25 cellular contexts compared by ENCODE assay signal in the genomic region with DNA sequence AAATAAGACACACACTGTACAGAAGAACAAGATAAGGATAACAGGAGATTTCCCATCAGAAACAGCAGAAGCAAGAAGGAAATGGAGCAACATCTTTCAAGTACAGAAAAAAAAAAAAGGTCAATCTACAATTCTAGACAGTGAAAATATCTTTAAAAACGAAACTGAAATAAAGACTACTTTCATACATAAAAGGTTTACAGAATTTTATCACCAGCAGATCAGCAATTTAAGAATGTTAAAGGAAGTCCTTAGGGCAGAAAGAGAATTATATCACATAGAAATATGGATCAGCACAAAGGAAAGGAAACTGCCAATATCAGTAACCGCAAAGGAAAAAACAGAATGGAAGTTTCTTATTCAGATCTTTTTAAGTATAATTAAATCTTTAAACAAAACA.
"Had no signal": no experiment of that assay in that cellular context is flagged by ENCODE, and none has a peak within 500 bp of the region (broad histone marks: within the 10 kb centered on the region; RNA-seq: fewer than 3 reads in every experiment).

No MANE protein-coding gene starts in this region.

- H3K4me2 ChIP-seq: smooth muscle cell had no signal

- H3K27ac ChIP-seq: left lung, lower lobe of right lung, ovary, right atrium auricular region, right lobe of liver, tibial nerve, uterus had no signal

- H3K9me3 ChIP-seq: left lung, lower lobe of right lung, ovary, right atrium auricular region, right lobe of liver, tibial nerve, uterus had no signal

- H3K4me3 Mint-ChIP-seq: mesothelial cell of epicardium; naive B cell; natural killer cell; stimulated activated memory B cell treated with anti-CD40 and anti-IgM and Interleukin-4, amounts not matched to agents 10 μg/mL and 1 μg/mL and 100 μg/mL, for 72 hours; stimulated activated naive CD8-positive, alpha-beta T cell treated with anti-CD3 and anti-CD28 coated beads, Interleukin-15, amount 100 ng/mL, for 72 hours; type B pancreatic cell had no signal

- H3K4me1 ChIP-seq: left lung, lower lobe of right lung, right atrium auricular region, right lobe of liver, tibial nerve, uterus had no signal

- ATAC-seq: left colon; left lung; lower lobe of right lung; natural killer cell; right lobe of liver; stimulated activated memory B cell treated with anti-CD40 and anti-IgM and Interleukin-4, amounts not matched to agents 10 μg/mL and 1 μg/mL and 100 μg/mL, for 72 hours; stimulated activated naive CD8-positive, alpha-beta T cell treated with anti-CD3 and anti-CD28 coated beads, Interleukin-15, amount 100 ng/mL, for 72 hours had no signal

- H3K4me1 Mint-ChIP-seq: mesothelial cell of epicardium; naive B cell; natural killer cell; stimulated activated memory B cell treated with anti-CD40 and anti-IgM and Interleukin-4, amounts not matched to agents 10 μg/mL and 1 μg/mL and 100 μg/mL, for 72 hours; stimulated activated naive CD8-positive, alpha-beta T cell treated with anti-CD3 and anti-CD28 coated beads, Interleukin-15, amount 100 ng/mL, for 72 hours had no signal

- DNase-seq: kidney; left colon; left lung; lower lobe of right lung; mammary epithelial cell; mesenchymal stem cell; naive B cell; natural killer cell; ovary; right lobe of liver; stimulated activated CD4-positive, alpha-beta T cell treated with anti-CD3 and anti-CD28 coated beads, Interleukin-1b, Interleukin-23, amount 100 ng/mL, for 48 hours; stimulated activated CD4-positive, alpha-beta T cell treated with anti-CD3 and anti-CD28 coated beads, Interleukin-2, amount 100 ng/mL, for 48 hours; stimulated activated CD4-positive, alpha-beta T cell treated with anti-CD3 and anti-CD28 coated beads, Interleukin-4, amount 100 ng/mL, for 4 hours; stimulated activated CD8-positive, alpha-beta memory T cell treated with anti-CD3 and anti-CD28 coated beads, Interleukin-4, amount 100 ng/mL, for 48 hours; stimulated activated naive CD4-positive, alpha-beta T cell treated with Interleukin-2 at 50 U/mL for 16 hours; stimulated activated naive CD8-positive, alpha-beta T cell treated with anti-CD3 and anti-CD28 coated beads, Interleukin-15, amount 100 ng/mL, for 72 hours; substantia nigra; uterus had no signal

- H3K36me3 Mint-ChIP-seq: mesothelial cell of epicardium; naive B cell; natural killer cell; stimulated activated memory B cell treated with anti-CD40 and anti-IgM and Interleukin-4, amounts not matched to agents 10 μg/mL and 1 μg/mL and 100 μg/mL, for 72 hours; type B pancreatic cell had no signal

- H3K27me3 ChIP-seq: left lung, ovary, right atrium auricular region, right lobe of liver, tibial nerve, uterus had no signal

- H3K27me3 Mint-ChIP-seq: stimulated activated memory B cell treated with anti-CD40 and anti-IgM and Interleukin-4, amounts not matched to agents 10 μg/mL and 1 μg/mL and 100 μg/mL, for 72 hours; stimulated activated naive CD8-positive, alpha-beta T cell treated with anti-CD3 and anti-CD28 coated beads, Interleukin-15, amount 100 ng/mL, for 72 hours; type B pancreatic cell had no signal

- H3K4me3 ChIP-seq: left lung, lower lobe of right lung, ovary, right atrium auricular region, right lobe of liver, smooth muscle cell, tibial nerve, uterus had no signal

- H3K27ac Mint-ChIP-seq: mesothelial cell of epicardium; naive B cell; natural killer cell; progenitor cell of endocrine pancreas; stimulated activated memory B cell treated with anti-CD40 and anti-IgM and Interleukin-4, amounts not matched to agents 10 μg/mL and 1 μg/mL and 100 μg/mL, for 72 hours; stimulated activated naive CD8-positive, alpha-beta T cell treated with anti-CD3 and anti-CD28 coated beads, Interleukin-15, amount 100 ng/mL, for 72 hours; type B pancreatic cell had no signal

- H3K36me3 ChIP-seq: left lung, lower lobe of right lung, ovary, right atrium auricular region, right lobe of liver, tibial nerve, uterus had no signal
